In the genomic region with DNA sequence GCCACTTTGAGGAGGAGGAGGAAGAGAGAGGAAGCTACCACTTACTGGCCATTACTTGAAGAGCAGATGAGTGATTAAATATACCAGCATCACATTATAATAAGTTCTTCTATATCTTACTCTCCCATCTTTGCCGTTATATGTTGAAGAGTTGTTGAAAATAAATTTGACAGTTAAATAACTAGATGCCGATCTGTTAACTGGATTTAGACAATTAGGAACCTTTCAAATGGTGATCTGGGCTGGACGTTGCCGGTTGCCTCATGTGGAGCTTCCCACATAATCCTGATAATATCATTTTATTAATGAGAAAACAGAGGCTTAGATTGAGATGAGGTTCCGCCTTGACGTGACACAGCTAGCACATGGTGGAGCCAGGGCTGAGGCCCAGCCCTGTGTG, we compare ENCODE assay signal across 28 cellular contexts.
"Had no signal": no experiment of that assay in that cellular context is flagged by ENCODE, and none has a peak within 500 bp of the region (broad histone marks: within the 10 kb centered on the region; RNA-seq: fewer than 3 reads in every experiment).

No MANE protein-coding gene starts in this region.

- H3K27ac Mint-ChIP-seq: natural killer cell treated with Interleukin-12 subunit alpha and Interleukin-12 subunit beta and Interleukin-15 and Interleukin-18, amount 100 ng/mL, for 72 hours; nephron progenitor cell; progenitor cell of endocrine pancreas; stimulated activated effector memory CD8-positive, alpha-beta T cell treated with anti-CD3 and anti-CD28 coated beads, Interleukin-12 subunit alpha, Interleukin-12 subunit beta, amount 100 ng/mL, for 72 hours; stimulated activated naive B cell treated with anti-CD40 and anti-IgM and Interleukin-4, amounts not matched to agents 10 μg/mL and 1 μg/mL and 100 μg/mL, for 72 hours; stimulated activated naive CD8-positive, alpha-beta T cell treated with anti-CD3 and anti-CD28 coated beads, Interleukin-15, Interleukin-2, amounts not matched to agents 100 ng/mL and 50 ng/mL, for 24 hours had no signal

- H3K9ac ChIP-seq: parathyroid adenoma had no signal

- H3K9me3 ChIP-seq: ovary, psoas muscle, right lobe of liver, sigmoid colon, stomach, thoracic aorta, thyroid gland, tibial nerve, upper lobe of left lung, vagina had no signal

- DNase-seq: nephron progenitor cell; occipital lobe; ovary; posterior cingulate gyrus; psoas muscle; right cardiac atrium; right lobe of liver; sigmoid colon; small intestine; stimulated activated CD4-positive, alpha-beta T cell treated with anti-CD3 and anti-CD28 coated beads, Interleukin-15, amount 100 ng/mL, for 24 hours; stimulated activated CD4-positive, alpha-beta T cell treated with anti-CD3 and anti-CD28 coated beads, Interleukin-2, amount 100 ng/mL, for 24 hours; stimulated activated CD4-positive, alpha-beta T cell treated with anti-CD3 and anti-CD28 coated beads, Interleukin-2, amount 100 ng/mL, for 48 hours; stimulated activated CD4-positive, alpha-beta T cell treated with anti-CD3 and anti-CD28 coated beads, Interleukin-4, amount 100 ng/mL, for 24 hours; stimulated activated naive B cell treated with anti-CD40 and anti-IgM and Interleukin-4, amounts not matched to agents 10 μg/mL and 1 μg/mL and 100 μg/mL, for 72 hours; stimulated activated naive CD4-positive, alpha-beta T cell treated with Interleukin-2 at 50 U/mL for 16 hours; stomach; thyroid gland; trophoblast cell; upper lobe of left lung had no signal

- H3K4me1 ChIP-seq: parathyroid adenoma, sigmoid colon, thyroid gland, tibial nerve, vagina had no signal

- H3K27ac ChIP-seq: ovary, parathyroid adenoma, psoas muscle, right lobe of liver, sigmoid colon, stomach, thoracic aorta, thyroid gland, tibial nerve, upper lobe of left lung, vagina had no signal

- H3K79me2 ChIP-seq: parathyroid adenoma had no signal

- H3K27me3 ChIP-seq: ovary, right lobe of liver, sigmoid colon, stomach, thyroid gland, tibial nerve, upper lobe of left lung, vagina had no signal

- ATAC-seq: natural killer cell treated with Interleukin-12 subunit alpha and Interleukin-12 subunit beta and Interleukin-15 and Interleukin-18, amount 100 ng/mL, for 72 hours; psoas muscle; right cardiac atrium; right lobe of liver; stimulated activated effector memory CD8-positive, alpha-beta T cell treated with anti-CD3 and anti-CD28 coated beads, Interleukin-12 subunit alpha, Interleukin-12 subunit beta, amount 100 ng/mL, for 72 hours; stimulated activated naive B cell treated with anti-CD40 and anti-IgM and Interleukin-4, amounts not matched to agents 10 μg/mL and 1 μg/mL and 100 μg/mL, for 72 hours had no signal

- H3K4me3 ChIP-seq: ovary, psoas muscle, right lobe of liver, sigmoid colon, stomach, thoracic aorta, thyroid gland, tibial nerve, upper lobe of left lung, vagina had no signal

- H3K36me3 Mint-ChIP-seq: natural killer cell treated with Interleukin-12 subunit alpha and Interleukin-12 subunit beta and Interleukin-15 and Interleukin-18, amount 100 ng/mL, for 72 hours; stimulated activated effector memory CD8-positive, alpha-beta T cell treated with anti-CD3 and anti-CD28 coated beads, Interleukin-12 subunit alpha, Interleukin-12 subunit beta, amount 100 ng/mL, for 72 hours had no signal

- H2AFZ ChIP-seq: parathyroid adenoma had no signal

- H3K36me3 ChIP-seq: ovary, right lobe of liver, thoracic aorta, thyroid gland, vagina had no signal

- H3K9me3 Mint-ChIP-seq: natural killer cell treated with Interleukin-12 subunit alpha and Interleukin-12 subunit beta and Interleukin-15 and Interleukin-18, amount 100 ng/mL, for 72 hours; nephron progenitor cell; neural crest cell; stimulated activated effector memory CD8-positive, alpha-beta T cell treated with anti-CD3 and anti-CD28 coated beads, Interleukin-12 subunit alpha, Interleukin-12 subunit beta, amount 100 ng/mL, for 72 hours; stimulated activated naive B cell treated with anti-CD40 and anti-IgM and Interleukin-4, amounts not matched to agents 10 μg/mL and 1 μg/mL and 100 μg/mL, for 72 hours; stimulated activated naive CD8-positive, alpha-beta T cell treated with anti-CD3 and anti-CD28 coated beads, Interleukin-15, Interleukin-2, amounts not matched to agents 100 ng/mL and 50 ng/mL, for 24 hours had no signal

- H3K4me3 Mint-ChIP-seq: natural killer cell treated with Interleukin-12 subunit alpha and Interleukin-12 subunit beta and Interleukin-15 and Interleukin-18, amount 100 ng/mL, for 72 hours; nephron progenitor cell; neural crest cell; stimulated activated effector memory CD8-positive, alpha-beta T cell treated with anti-CD3 and anti-CD28 coated beads, Interleukin-12 subunit alpha, Interleukin-12 subunit beta, amount 100 ng/mL, for 72 hours; stimulated activated naive B cell treated with anti-CD40 and anti-IgM and Interleukin-4, amounts not matched to agents 10 μg/mL and 1 μg/mL and 100 μg/mL, for 72 hours; stimulated activated naive CD8-positive, alpha-beta T cell treated with anti-CD3 and anti-CD28 coated beads, Interleukin-15, Interleukin-2, amounts not matched to agents 100 ng/mL and 50 ng/mL, for 24 hours had no signal

- H3K4me1 Mint-ChIP-seq: nephron progenitor cell, neural crest cell had no signal

- H3K27me3 Mint-ChIP-seq: natural killer cell treated with Interleukin-12 subunit alpha and Interleukin-12 subunit beta and Interleukin-15 and Interleukin-18, amount 100 ng/mL, for 72 hours; progenitor cell of endocrine pancreas; stimulated activated naive B cell treated with anti-CD40 and anti-IgM and Interleukin-4, amounts not matched to agents 10 μg/mL and 1 μg/mL and 100 μg/mL, for 72 hours; stimulated activated naive CD8-positive, alpha-beta T cell treated with anti-CD3 and anti-CD28 coated beads, Interleukin-15, Interleukin-2, amounts not matched to agents 100 ng/mL and 50 ng/mL, for 24 hours had no signal
